Comparison of ENCODE assay signal across 23 cellular contexts in the genomic region with DNA sequence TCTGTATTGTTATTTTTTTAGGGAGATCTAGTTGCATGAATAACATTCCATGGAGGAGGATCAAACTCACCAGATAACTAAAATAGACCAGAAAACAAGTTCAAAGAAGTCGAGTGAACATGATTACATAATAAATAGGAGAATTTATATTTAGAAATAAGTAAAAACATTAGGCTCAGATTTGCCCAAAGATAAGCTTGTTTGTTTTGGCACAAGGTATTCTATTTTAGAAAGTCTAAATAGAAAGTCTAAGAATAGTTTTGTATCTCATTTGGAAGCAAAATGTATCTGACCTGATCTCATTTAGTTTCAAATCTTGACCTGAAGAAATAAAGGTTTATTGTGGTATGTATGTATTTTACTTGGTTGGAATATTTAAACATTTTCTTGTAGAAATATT.
"Had no signal": no experiment of that assay in that cellular context is flagged by ENCODE, and none has a peak within 500 bp of the region (broad histone marks: within the 10 kb centered on the region; RNA-seq: fewer than 3 reads in every experiment).

No MANE protein-coding gene starts in this region.

- H3K9me3 ChIP-seq: colonic mucosa, esophagus muscularis mucosa, gastroesophageal sphincter, left lung, lower lobe of right lung had no signal

- H3K27ac ChIP-seq: colonic mucosa, esophagus muscularis mucosa, foreskin keratinocyte, gastroesophageal sphincter, heart left ventricle, hepatocyte, left lung, lower lobe of right lung had no signal

- ATAC-seq: effector memory CD8-positive, alpha-beta T cell; foreskin keratinocyte; gastroesophageal sphincter; heart left ventricle; left cardiac atrium; left ventricle myocardium superior; lower lobe of right lung had no signal

- H3K4me1 ChIP-seq: colonic mucosa, esophagus muscularis mucosa, foreskin keratinocyte, gastroesophageal sphincter, heart left ventricle, left lung, lower lobe of right lung had no signal

- H3K4me3 Mint-ChIP-seq: dendritic cell treated with granulocyte-macrophage colony-stimulating factor and Interleukin-4, amounts not matched to agents 40 ng/mL and 50 ng/mL, for 4 days; effector memory CD8-positive, alpha-beta T cell; endodermal cell; immature natural killer cell had no signal

- FAIRE-seq: endothelial cell of umbilical vein, frontal cortex had no signal

- H3K27me3 Mint-ChIP-seq: dendritic cell treated with granulocyte-macrophage colony-stimulating factor and Interleukin-4, amounts not matched to agents 40 ng/mL and 50 ng/mL, for 4 days; effector memory CD8-positive, alpha-beta T cell had no signal

- H3K27me3 ChIP-seq: colonic mucosa, esophagus muscularis mucosa, foreskin keratinocyte, gastroesophageal sphincter, heart left ventricle, hepatocyte, left lung had no signal

- H3K36me3 ChIP-seq: colonic mucosa, esophagus muscularis mucosa, gastroesophageal sphincter, heart left ventricle, left lung, lower lobe of right lung had no signal

- H3K27ac Mint-ChIP-seq: dendritic cell treated with granulocyte-macrophage colony-stimulating factor and Interleukin-4, amounts not matched to agents 40 ng/mL and 50 ng/mL, for 4 days; effector memory CD8-positive, alpha-beta T cell; endodermal cell; immature natural killer cell had no signal

- H3K4me1 Mint-ChIP-seq: immature natural killer cell had no signal

- H3K4me3 ChIP-seq: colonic mucosa, esophagus muscularis mucosa, gastroesophageal sphincter, heart left ventricle, hepatocyte, left lung, lower lobe of right lung had no signal

- DNase-seq: cerebellar nuclear complex; colonic mucosa; cortex of kidney; effector CD8-positive, alpha-beta T cell; effector memory CD8-positive, alpha-beta T cell; endodermal cell; foreskin keratinocyte; heart left ventricle; hypothalamus; immature natural killer cell; islet precursor cell; left cardiac atrium; left lung; left ventricle myocardium superior; lower lobe of right lung; mesenchymal stem cell; midbrain had no signal

- H3K9me3 Mint-ChIP-seq: endodermal cell had no signal
